In genomic region chr6:151858294-151858693, GRCh38 we compare ENCODE assay signal across 2 cellular contexts.
TF ChIP-seq lines count a peak whose summit lies in the region.

No MANE protein-coding gene starts in this region.

TF ChIP-seq in liver, 16 proteins besides CTCF, POLR2A, EP300 and RAD21 (continued from another document):
- TF ChIP-seq REST (IDR thresholded peaks at IDR 0.05) (no peak), YY1 (IDR thresholded peaks at IDR 0.05) (no peak), SP1 (IDR thresholded peaks at IDR 0.05) (no peak), ATF3 (IDR thresholded peaks at IDR 0.05) (no peak), NR2F2 (IDR thresholded peaks at IDR 0.05) (peak; percentile 41), GABPA (IDR thresholded peaks at IDR 0.05 in 1 of 2, conservative IDR thresholded peaks at IDR 0.05 in 1 of 2) (no peak), RXRA (IDR thresholded peaks at IDR 0.05) (peak in 1 of 2 donors; percentile 18)
TF ChIP-seq in liver: peak in this region for 3.

TF ChIP-seq in HepG2, 621 proteins besides CTCF, POLR2A, EP300 and RAD21 (continued from another document):
- TF ChIP-seq ZHX2 (IDR thresholded peaks at IDR 0.05; ENCODE audit: low read depth) (no peak), ZHX2 (CRISPR knock-in tag; IDR thresholded peaks at IDR 0.05; ENCODE audit: borderline replicate concordance) (no peak), SMARCC2 (IDR thresholded peaks at IDR 0.05) (no peak), ZNF331 (CRISPR knock-in tag; IDR thresholded peaks at IDR 0.05) (no peak), FOXP1 (IDR thresholded peaks at IDR 0.05) (no peak), FOXP1 (CRISPR knock-in tag; IDR thresholded peaks at IDR 0.05) (no peak), MEF2D (CRISPR knock-in tag; IDR thresholded peaks at IDR 0.05) (no peak), JARID2 (CRISPR knock-in tag; IDR thresholded peaks at IDR 0.05; ENCODE audit: insufficient replicate concordance) (no peak), TSC22D2 (CRISPR knock-in tag; IDR thresholded peaks at IDR 0.05; ENCODE audit: borderline replicate concordance) (no peak), ZNF512B (CRISPR knock-in tag; IDR thresholded peaks at IDR 0.05; ENCODE audit: borderline replicate concordance) (no peak), CBX2 (IDR thresholded peaks at IDR 0.05; ENCODE audit: low read depth, low read length) (no peak), CBX2 (CRISPR knock-in tag; IDR thresholded peaks at IDR 0.05; ENCODE audit: low read depth) (no peak), ARNTL (CRISPR knock-in tag; IDR thresholded peaks at IDR 0.05) (no peak), NAIF1 (CRISPR knock-in tag; IDR thresholded peaks at IDR 0.05; ENCODE audit: borderline replicate concordance) (no peak), ZNF234 (CRISPR knock-in tag; conservative IDR thresholded peaks at IDR 0.05) (no peak), HHEX (CRISPR knock-in tag; IDR thresholded peaks at IDR 0.05) (no peak)
